Comparison of ENCODE assay signal across 8 cellular contexts in genomic region chr16:18983565-18984424, GRCh38. TPM values are rescaled to one million over a fixed set of nuclear protein-coding genes. Genes with fewer than 3 reads are reported as not detected.
DNase-seq lines count a peak whose midpoint lies in the region; ATAC-seq, FAIRE-seq and TF ChIP-seq lines count a peak whose summit lies in the region.

Gene TMC7, plus strand, starts transcription at chr16:18983934. Its CDS starts 130 bp downstream, at chr16:18984064.

- in situ Hi-C loops in brain microvascular endothelial cell (cut with HindIII; ENCODE audit: low pct_ligation_motif_present, low sequenced_read_pairs) = no loop called here

- no peaks in the 10 kb centered on the region for H3K9me2 ChIP-seq in PC-3 (replicated peaks; ENCODE audit: low read length)

- H3K79me2 ChIP-seq in PC-3 (ENCODE audit: low read length) = peaks cover 24% of the 10 kb centered on the region

- H3K4me1 ChIP-seq in PC-3 (ENCODE audit: insufficient read depth, low read length) = peaks cover 19% of the 10 kb centered on the region
- H3K4me1 ChIP-seq in iPS DF 6.9 (ENCODE audit: control insufficient read depth, insufficient read depth, low read length) = no peaks in the 10 kb centered on the region
- H3K4me1 ChIP-seq in effector memory CD4-positive, alpha-beta T cell (ENCODE audit: control insufficient read depth, insufficient read depth, low read length, poor library complexity, severe bottlenecking) = no peaks in the 10 kb centered on the region

- H3K27me3 ChIP-seq in PC-3 (ENCODE audit: low read length) (no peaks in the 10 kb centered on the region), brain microvascular endothelial cell (replicated peaks) (no peaks in the 10 kb centered on the region), iPS DF 6.9 (ENCODE audit: control insufficient read depth, insufficient read depth, low read length) (no peaks in the 10 kb centered on the region)
- peaks cover 11% of the 10 kb centered on the region for H3K27me3 ChIP-seq in effector memory CD4-positive, alpha-beta T cell (replicated peaks; ENCODE audit: control insufficient read depth, insufficient read depth, low read length, poor library complexity, severe bottlenecking)

- TF ChIP-seq CTCF in D721Med (IDR thresholded peaks at IDR 0.05; ENCODE audit: insufficient read depth, missing control alignments) (peak; percentile 74), PC-3 (conservative IDR thresholded peaks at IDR 0.05; ENCODE audit: low read depth, low read length) (peak; percentile 85), brain microvascular endothelial cell (IDR thresholded peaks at IDR 0.05; ENCODE audit: low read depth, low read length, missing control alignments) (peak; percentile 89)

- no CpG with 5 or more reads among the region's 64 CpGs for WGBS in iPS DF 6.9 (ENCODE audit: insufficient coverage, insufficient read length)

- 0 out of 2 replicates have a peak within 1 kb of the TSS, but pooled peaks have one; percentile 6 for H2AFZ ChIP-seq in PC-3 (ENCODE audit: low read length)

- H3K4me3 ChIP-seq in PC-3 (ENCODE audit: low read length) = peak within 1 kb of the TSS; percentile 78
- peak within 1 kb of the TSS; percentile 59 for H3K4me3 ChIP-seq in brain microvascular endothelial cell (ENCODE audit: low read depth, low read length)
- H3K4me3 ChIP-seq in iPS DF 6.9 (ENCODE audit: low read length) = peak within 1 kb of the TSS; percentile 60; the same call in 1 of the 2 replicates
- H3K4me3 ChIP-seq in effector memory CD4-positive, alpha-beta T cell (ENCODE audit: insufficient read depth, low read depth, low read length, poor library complexity, severe bottlenecking) = no peak within 1 kb of the TSS

- DNase-seq in D721Med (ENCODE audit: insufficient read length, low spot score) (peak; percentile 82), KG1 (lab: John Stamatoyannopoulos, UW) (peak; percentile 8), PC-3 (peak; percentile 87), brain microvascular endothelial cell (peak; percentile 83), iPS DF 6.9 (ENCODE audit: low read depth, low spot score) (peak; percentile 81), retina (peak; percentile 91)
- no peak for DNase-seq in effector memory CD4-positive, alpha-beta T cell

- FAIRE-seq in D721Med (lab: Jason Lieb, UNC) = no peak

- ATAC-seq in PC-3 (peak; percentile 91), HG02981 (IDR thresholded peaks at IDR 0.05; ENCODE audit: unreplicated experiment) (no peak)

- CTCF ChIA-PET in PC-3 (lab: Charles Lee) = interaction anchor here (0.6 to 2.0 kb wide), 6 partner anchors 15 to 27 kb away, joined by 4 to 10 read pairs (median 6); no protein-coding TSS in a partner anchor

- H3K36me3 ChIP-seq in PC-3 (ENCODE audit: low read depth, low read length) (no peaks in the 10 kb centered on the region), brain microvascular endothelial cell (replicated peaks) (no peaks in the 10 kb centered on the region), iPS DF 6.9 (ENCODE audit: control insufficient read depth, insufficient read depth, low read length) (no peaks in the 10 kb centered on the region)
- H3K36me3 ChIP-seq in effector memory CD4-positive, alpha-beta T cell (ENCODE audit: control insufficient read depth, insufficient read depth, low read length) = no peaks in the 10 kb centered on the region

- intact Hi-C loops in PC-3 (cut with micrococcal nuclease) = loop anchor here (1.0 to 2.0 kb wide), 3 partner anchors 35 to 89 kb away; partner anchors contain the start of gene COQ7

- no peaks in the 10 kb centered on the region for H4K20me1 ChIP-seq in PC-3 (ENCODE audit: low read length)

- peak within 1 kb of the TSS; percentile 94 for H3K27ac ChIP-seq in PC-3 (ENCODE audit: low read length)
- no peak within 1 kb of the TSS for H3K27ac ChIP-seq in brain microvascular endothelial cell
- no peak within 1 kb of the TSS for H3K27ac ChIP-seq in iPS DF 6.9 (ENCODE audit: low read length)
- no peak within 1 kb of the TSS for H3K27ac ChIP-seq in effector memory CD4-positive, alpha-beta T cell (ENCODE audit: insufficient read depth, low read length, poor library complexity, severe bottlenecking)

- H3F3A ChIP-seq in PC-3 (ENCODE audit: low read length, unreplicated experiment) = no peaks in the 10 kb centered on the region

- peak within 1 kb of the TSS; percentile 99 for H3K9ac ChIP-seq in PC-3 (ENCODE audit: low read length)

- H3K9me3 ChIP-seq in PC-3 (ENCODE audit: low read length) = no peaks in the 10 kb centered on the region
- no peaks in the 10 kb centered on the region for H3K9me3 ChIP-seq in iPS DF 6.9 (ENCODE audit: control insufficient read depth, insufficient read depth, low read length)
- no peaks in the 10 kb centered on the region for H3K9me3 ChIP-seq in effector memory CD4-positive, alpha-beta T cell (ENCODE audit: control insufficient read depth, low read length)

- POLR2A ChIA-PET in PC-3 (lab: Charles Lee; ENCODE audit: unreplicated experiment) = interaction anchor here (0.5 to 1.1 kb wide), 4 partner anchors 18 to 35 kb away, joined by 3 to 5 read pairs (median 4); no protein-coding TSS in a partner anchor

- BruUV-seq in PC-3 (replicated peaks; lab: Mats Ljungman, UMichigan) = no TSS peak

- H3K4me2 ChIP-seq in PC-3 (ENCODE audit: low read length) = peak within 1 kb of the TSS; percentile 86

RNA-seq across cellular contexts. Expression of gene TMC7, which starts in this region (rescaled TPM):
- 5.3 and 6.9 TPM in 2 replicates for total RNA-seq in PC-3 (2014; rRNA removed)

Comparison
In these comparisons a context has a peak if more than half of its experiments do, and no peak if none do; other contexts are left out.
1. DNase-seq: peak in D721Med (single experiment), KG1 (single experiment), PC-3 (single experiment), brain microvascular endothelial cell (single experiment), iPS DF 6.9 (single experiment) and retina (single experiment); none in effector memory CD4-positive, alpha-beta T cell (0 of 3).
2. Peak in every context shown above with its lines, with median percentiles within 50 percentile points of each other: CTCF ChIP-seq.